ENCODE assay signal across 10 cellular contexts in genomic region chr2:43106767-43107527, GRCh38.
DNase-seq lines count a peak whose midpoint lies in the region; ATAC-seq and TF ChIP-seq lines count a peak whose summit lies in the region.
"Had no signal": no experiment of that assay in that cellular context is flagged by ENCODE, and none has a peak within 500 bp of the region (broad histone marks: within the 10 kb centered on the region; RNA-seq: fewer than 3 reads in every experiment).

No MANE protein-coding gene starts in this region.

- peak; percentile 57 for ATAC-seq in GM21717 (IDR thresholded peaks at IDR 0.05; ENCODE audit: unreplicated experiment)
- ATAC-seq in stimulated activated memory B cell treated with anti-CD40 and anti-IgM and Interleukin-4, amounts not matched to agents 10 μg/mL and 1 μg/mL and 100 μg/mL, for 72 hours: peak; percentile 83

- H3K27ac Mint-ChIP-seq in stimulated activated memory B cell treated with anti-CD40 and anti-IgM and Interleukin-4, amounts not matched to agents 10 μg/mL and 1 μg/mL and 100 μg/mL, for 72 hours: peak overlapping the region; percentile 92
- H3K27ac Mint-ChIP-seq in type B pancreatic cell: no peak overlapping the region

- H3K4me1 Mint-ChIP-seq in stimulated activated memory B cell treated with anti-CD40 and anti-IgM and Interleukin-4, amounts not matched to agents 10 μg/mL and 1 μg/mL and 100 μg/mL, for 72 hours: peaks cover 55% of the 10 kb centered on the region
- H3K4me1 Mint-ChIP-seq in type B pancreatic cell (ENCODE audit: unreplicated experiment): peaks cover 49% of the 10 kb centered on the region

- peak overlapping the region; percentile 19 for H3K4me3 Mint-ChIP-seq in stimulated activated memory B cell treated with anti-CD40 and anti-IgM and Interleukin-4, amounts not matched to agents 10 μg/mL and 1 μg/mL and 100 μg/mL, for 72 hours
- no peak overlapping the region for H3K4me3 Mint-ChIP-seq in type B pancreatic cell

- H3K9me3 Mint-ChIP-seq in stimulated activated memory B cell treated with anti-CD40 and anti-IgM and Interleukin-4, amounts not matched to agents 10 μg/mL and 1 μg/mL and 100 μg/mL, for 72 hours: peaks cover 4% of the 10 kb centered on the region
- no peaks in the 10 kb centered on the region for H3K9me3 Mint-ChIP-seq in type B pancreatic cell

- in situ Hi-C loops in ACHN (cut with HindIII; ENCODE audit: low pct_ligation_motif_present, low pct_unique_long_range_greater_than_20kb, low sequenced_read_pairs): no loop called here

- DNase-seq in SKM-1 (lab: John Stamatoyannopoulos, UW; ENCODE audit: unreplicated experiment): peak; percentile 81
- DNase-seq in islet precursor cell: peak; percentile 85
- DNase-seq in ACHN: no peak
- DNase-seq in COR-L47 (lab: John Stamatoyannopoulos, UW): no peak
- DNase-seq in type B pancreatic cell (ENCODE audit: extremely low spot score, unreplicated experiment): no peak
- DNase-seq in NCI-H1694 (lab: John Stamatoyannopoulos, UW): no peak
- DNase-seq: activated gamma-delta T cell treated with Interleukin-2 at 50 U/mL for 16 hours; stimulated activated naive CD4-positive, alpha-beta T cell had no signal

- TF ChIP-seq CTCF in type B pancreatic cell (conservative IDR thresholded peaks at IDR 0.05): no peak

- no peaks in the 10 kb centered on the region for H3K36me3 Mint-ChIP-seq in stimulated activated memory B cell treated with anti-CD40 and anti-IgM and Interleukin-4, amounts not matched to agents 10 μg/mL and 1 μg/mL and 100 μg/mL, for 72 hours
- peaks cover 4% of the 10 kb centered on the region for H3K36me3 Mint-ChIP-seq in type B pancreatic cell

- H3K27me3 Mint-ChIP-seq in stimulated activated memory B cell treated with anti-CD40 and anti-IgM and Interleukin-4, amounts not matched to agents 10 μg/mL and 1 μg/mL and 100 μg/mL, for 72 hours: no peaks in the 10 kb centered on the region
- no peaks in the 10 kb centered on the region for H3K27me3 Mint-ChIP-seq in type B pancreatic cell

Comparison
In these comparisons a context has a peak if more than half of its experiments do, and no peak if none do; other contexts are left out.
1. DNase-seq: peak in SKM-1 (single experiment) and islet precursor cell (single experiment); none in ACHN (single experiment), COR-L47 (single experiment), type B pancreatic cell (single experiment) and NCI-H1694 (single experiment).